ENCODE assay signal across 28 cellular contexts in the genomic region with DNA sequence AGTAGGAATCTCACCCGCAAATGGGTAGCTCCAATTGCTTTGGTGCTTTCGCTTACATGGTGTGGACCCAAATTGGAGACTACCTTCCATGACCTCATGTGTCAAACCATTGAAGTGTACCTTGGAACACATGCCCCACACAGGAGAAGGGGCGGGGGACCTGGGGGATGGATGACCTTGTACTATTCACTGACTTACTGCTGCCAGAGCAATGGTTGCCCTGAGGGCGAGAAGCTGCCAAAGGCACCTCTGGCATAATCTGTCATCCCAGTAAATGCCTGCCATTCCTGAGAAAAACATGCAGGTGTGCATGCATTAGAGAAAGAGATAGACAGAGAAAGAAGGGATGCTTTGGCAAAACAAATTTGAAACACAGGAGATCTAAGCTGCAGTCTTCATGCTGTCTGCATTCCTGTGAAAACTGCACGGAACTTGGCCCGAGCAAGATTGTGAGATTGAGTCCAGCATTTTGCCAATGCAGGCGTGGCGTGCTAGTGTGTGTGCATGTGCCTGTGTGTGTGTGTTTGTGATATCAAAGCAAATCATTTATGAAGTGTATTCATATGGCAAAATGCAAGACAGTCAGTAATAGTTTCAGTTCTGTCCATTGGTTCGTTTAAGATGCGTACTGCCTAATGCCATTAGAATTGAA.
"Had no signal": no experiment of that assay in that cellular context is flagged by ENCODE, and none has a peak within 500 bp of the region (broad histone marks: within the 10 kb centered on the region; RNA-seq: fewer than 3 reads in every experiment).

No MANE protein-coding gene starts in this region.

- H3K9me3 Mint-ChIP-seq: activated T-cell treated with anti-CD3 and anti-CD28 coated beads, Interleukin-2, amount 50 U/mL, for 24 hours; activated T-helper 17 cell treated with anti-CD3 and anti-CD28 coated beads, Interleukin-2, amount 50 U/mL, for 72 hours; central memory CD8-positive, alpha-beta T cell; dendritic cell treated with granulocyte-macrophage colony-stimulating factor and Interleukin-4, amounts not matched to agents 40 ng/mL and 50 ng/mL, for 4 days; natural killer cell; neural progenitor cell; stimulated activated naive B cell treated with anti-CD40 and anti-IgM and Interleukin-4, amounts not matched to agents 10 μg/mL and 1 μg/mL and 100 μg/mL, for 72 hours had no signal

- H3K27ac Mint-ChIP-seq: activated T-cell treated with anti-CD3 and anti-CD28 coated beads, Interleukin-2, amount 50 U/mL, for 24 hours; activated T-helper 17 cell treated with anti-CD3 and anti-CD28 coated beads, Interleukin-2, amount 50 U/mL, for 72 hours; dendritic cell treated with granulocyte-macrophage colony-stimulating factor and Interleukin-4, amounts not matched to agents 40 ng/mL and 50 ng/mL, for 4 days; natural killer cell; neural progenitor cell; stimulated activated naive B cell treated with anti-CD40 and anti-IgM and Interleukin-4, amounts not matched to agents 10 μg/mL and 1 μg/mL and 100 μg/mL, for 72 hours had no signal

- H3K9ac ChIP-seq: neural progenitor cell had no signal

- H3K4me3 Mint-ChIP-seq: activated T-cell treated with anti-CD3 and anti-CD28 coated beads, Interleukin-2, amount 50 U/mL, for 24 hours; activated T-helper 17 cell treated with anti-CD3 and anti-CD28 coated beads, Interleukin-2, amount 50 U/mL, for 72 hours; central memory CD8-positive, alpha-beta T cell; dendritic cell treated with granulocyte-macrophage colony-stimulating factor and Interleukin-4, amounts not matched to agents 40 ng/mL and 50 ng/mL, for 4 days; natural killer cell; neural progenitor cell; stimulated activated naive B cell treated with anti-CD40 and anti-IgM and Interleukin-4, amounts not matched to agents 10 μg/mL and 1 μg/mL and 100 μg/mL, for 72 hours had no signal

- DNase-seq: activated CD4-positive, alpha-beta T cell treated with anti-CD3 and anti-CD28 coated beads for 4 hours; activated CD4-positive, alpha-beta T cell treated with anti-CD3 and anti-CD28 coated beads, Interleukin-2, amount 50 U/mL, for 4 hours; activated CD8-positive, alpha-beta memory T cell treated with anti-CD3 and anti-CD28 coated beads, Interleukin-2, amount 50 U/mL, for 4 hours; activated gamma-delta T cell treated with Interleukin-2 at 50 U/mL for 16 hours; activated naive CD4-positive, alpha-beta T cell treated with anti-CD3 and anti-CD28 coated beads, Interleukin-2, amount 50 U/mL, for 16 hours; activated T-cell treated with anti-CD3 and anti-CD28 coated beads, Interleukin-2, amount 50 U/mL, for 24 hours; amniotic stem cell; esophagus squamous epithelium; foreskin melanocyte; heart right ventricle; left cardiac atrium; left ventricle myocardium superior; mammary epithelial cell; natural killer cell; stimulated activated CD4-positive, alpha-beta T cell treated with anti-CD3 and anti-CD28 coated beads, Interleukin-1b, Interleukin-23, amount 100 ng/mL, for 48 hours; stimulated activated naive B cell treated with anti-CD40 and anti-IgM and Interleukin-4, amounts not matched to agents 10 μg/mL and 1 μg/mL and 100 μg/mL, for 72 hours; stomach; transverse colon had no signal

- H3K36me3 Mint-ChIP-seq: natural killer cell; neural progenitor cell; stimulated activated naive B cell treated with anti-CD40 and anti-IgM and Interleukin-4, amounts not matched to agents 10 μg/mL and 1 μg/mL and 100 μg/mL, for 72 hours had no signal

- H3K36me3 ChIP-seq: esophagus squamous epithelium, heart right ventricle, neural progenitor cell, prostate gland, stomach, suprapubic skin, transverse colon had no signal

- H3K27me3 ChIP-seq: esophagus squamous epithelium, neural progenitor cell, stomach, suprapubic skin, transverse colon had no signal

- ATAC-seq: activated T-helper 17 cell treated with anti-CD3 and anti-CD28 coated beads, Interleukin-2, amount 50 U/mL, for 72 hours; heart right ventricle; left cardiac atrium; left ventricle myocardium superior; natural killer cell; stimulated activated naive B cell treated with anti-CD40 and anti-IgM and Interleukin-4, amounts not matched to agents 10 μg/mL and 1 μg/mL and 100 μg/mL, for 72 hours had no signal

- FAIRE-seq: astrocyte, keratinocyte, urothelium cell line had no signal

- H3K4me1 ChIP-seq: heart right ventricle, prostate gland, suprapubic skin, transverse colon had no signal

- H3K4me3 ChIP-seq: esophagus squamous epithelium, heart right ventricle, neural progenitor cell, prostate gland, smooth muscle cell, stomach, suprapubic skin, transverse colon had no signal

- H3K9me3 ChIP-seq: esophagus squamous epithelium, heart right ventricle, prostate gland, stomach, suprapubic skin, transverse colon had no signal

- H3K4me1 Mint-ChIP-seq: activated T-helper 17 cell treated with anti-CD3 and anti-CD28 coated beads, Interleukin-2, amount 50 U/mL, for 72 hours; central memory CD8-positive, alpha-beta T cell; natural killer cell; stimulated activated naive B cell treated with anti-CD40 and anti-IgM and Interleukin-4, amounts not matched to agents 10 μg/mL and 1 μg/mL and 100 μg/mL, for 72 hours had no signal

- H3K27ac ChIP-seq: esophagus squamous epithelium, heart right ventricle, neural progenitor cell, prostate gland, stomach, suprapubic skin, transverse colon had no signal
